17 cellular contexts compared by ENCODE assay signal in the genomic region with DNA sequence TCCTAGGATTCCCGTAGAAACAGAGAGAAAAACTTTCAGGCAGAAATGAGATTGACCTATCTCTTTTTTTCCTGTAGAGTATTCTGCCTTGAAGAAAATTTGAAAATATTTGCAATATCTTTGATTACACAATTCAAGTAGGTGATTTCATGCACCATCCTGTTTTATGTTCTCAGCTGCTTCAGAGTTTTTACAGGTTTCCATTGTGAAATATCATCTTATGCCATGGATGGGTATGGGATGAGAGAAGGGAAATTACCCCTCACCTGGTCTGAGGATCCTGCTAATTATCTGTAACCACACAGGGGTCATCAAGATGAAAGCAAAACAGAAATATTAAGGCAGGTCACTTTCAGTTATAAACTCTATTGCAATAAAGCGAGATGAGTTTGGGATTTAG.
DNase-seq lines count a peak whose midpoint lies in the region; ATAC-seq and TF ChIP-seq lines count a peak whose summit lies in the region.
"Had no signal": no experiment of that assay in that cellular context is flagged by ENCODE, and none has a peak within 500 bp of the region (broad histone marks: within the 10 kb centered on the region; RNA-seq: fewer than 3 reads in every experiment).

No MANE protein-coding gene starts in this region.

- no TSS peak for BruUV-seq in mammary epithelial cell (replicated peaks; lab: Mats Ljungman, UMichigan)

- ATAC-seq in GM23338 = no peak

- TF ChIP-seq POLR2A in spleen (IDR thresholded peaks at IDR 0.05) = no peak

- DNase-seq in GM23338 (ENCODE audit: low spot score) = no peak
- DNase-seq in MM.1S = no peak
- DNase-seq in mammary epithelial cell = peak; percentile 20
- DNase-seq in osteoblast (ENCODE audit: insufficient read length, low spot score, missing footprints) = no peak
- no peak for DNase-seq in HPDE6-E6E7 (ENCODE audit: extremely low spot score)
- DNase-seq in NCI-H345 (lab: John Stamatoyannopoulos, UW) = no peak
- DNase-seq in spleen = no peak
- DNase-seq: CD4-positive, CD25-positive, alpha-beta regulatory T cell; COR-L47; DMS 273 treated with DMSO at 0.1 percent for 48 hours; DND-41; Kasumi-1; NCI-H1694 treated with DMSO at 0.1 percent for 48 hours; NCI-H524 treated with DMSO at 0.1 percent for 48 hours; T-helper 1 cell had no signal

- H3F3A ChIP-seq in GM23338 (replicated peaks; ENCODE audit: low read depth) (no peaks in the 10 kb centered on the region), MM.1S (ENCODE audit: insufficient read depth, low read length) (peaks cover 17% of the 10 kb centered on the region; the same call in 1 of the 2 replicates)

- H3K9ac ChIP-seq in MM.1S (ENCODE audit: low read length) (peak overlapping the region; percentile 22; the same call in 1 of the 2 replicates), mammary epithelial cell (ENCODE audit: insufficient read depth, low read length) (no peak overlapping the region)

- H3K9me3 ChIP-seq in MM.1S (replicated peaks; ENCODE audit: insufficient read depth, low read length) = no peaks in the 10 kb centered on the region
- no peaks in the 10 kb centered on the region for H3K9me3 ChIP-seq in mammary epithelial cell (replicated peaks; ENCODE audit: insufficient read depth, low read length)
- no peaks in the 10 kb centered on the region for H3K9me3 ChIP-seq in osteoblast (ENCODE audit: low read depth, low read length)
- no peaks in the 10 kb centered on the region for H3K9me3 ChIP-seq in spleen

- in situ Hi-C loops in mammary epithelial cell (cut with MboI; ENCODE audit: low sequenced_read_pairs in 2 of 2) = no loop called here

- no peak overlapping the region for H3K27ac Mint-ChIP-seq in GM23338
- H3K27ac Mint-ChIP-seq: B cell; CD4-positive, CD25-positive, alpha-beta regulatory T cell had no signal

- no peaks in the 10 kb centered on the region for H4K20me1 ChIP-seq in GM23338 (replicated peaks; ENCODE audit: insufficient read depth)
- no peaks in the 10 kb centered on the region for H4K20me1 ChIP-seq in MM.1S (ENCODE audit: insufficient read depth, low read length)
- no peaks in the 10 kb centered on the region for H4K20me1 ChIP-seq in mammary epithelial cell (ENCODE audit: insufficient read depth, low read length)
- no peaks in the 10 kb centered on the region for H4K20me1 ChIP-seq in osteoblast (ENCODE audit: insufficient read depth, low read length)

- no peaks in the 10 kb centered on the region for H3K79me2 ChIP-seq in GM23338 (replicated peaks; ENCODE audit: insufficient read depth)
- no peaks in the 10 kb centered on the region for H3K79me2 ChIP-seq in MM.1S (ENCODE audit: low read length)
- H3K79me2 ChIP-seq in mammary epithelial cell (ENCODE audit: insufficient read depth, low read length) = no peaks in the 10 kb centered on the region
- H3K79me2 ChIP-seq in osteoblast (ENCODE audit: insufficient read depth, low read length) = no peaks in the 10 kb centered on the region

- dilution Hi-C loops in mammary epithelial cell (cut with HindIII; ENCODE audit: low sequenced_read_pairs) = no loop called here

- intact Hi-C loops in mammary epithelial cell (cut with micrococcal nuclease) = no loop called here
- intact Hi-C loops in spleen (cut with DNase I; ENCODE audit: low total_unique reads) = no loop called here

- no peak for TF ChIP-seq CTCF in GM23338 (conservative IDR thresholded peaks at IDR 0.05; ENCODE audit: low read depth in 2 of 2)
- TF ChIP-seq CTCF in MM.1S (IDR thresholded peaks at IDR 0.05; ENCODE audit: low read length) = no peak
- TF ChIP-seq CTCF in mammary epithelial cell (conservative IDR thresholded peaks at IDR 0.05 in 1 of 2, IDR thresholded peaks at IDR 0.05 in 1 of 2; ENCODE audit: extremely low read depth in 1 of 2, insufficient read depth in 1 of 2, low read depth in 1 of 2, low read length in 2 of 2) = no peak
- TF ChIP-seq CTCF in osteoblast (IDR thresholded peaks at IDR 0.05; ENCODE audit: extremely low read depth, low read depth, low read length) = no peak
- no peak for TF ChIP-seq CTCF in spleen (IDR thresholded peaks at IDR 0.05 in 8 of 11, conservative IDR thresholded peaks at IDR 0.05 in 3 of 11)

- 52% methylated on average over 2 of the region's 2 CpGs for WGBS in mammary epithelial cell (ENCODE audit: low coverage, missing lambda C conversion rate)
- WGBS in spleen, 5 donors = 72 to 100% (median 86%) methylated on average over 2 of the region's 2 CpGs

- CTCF ChIA-PET in mammary epithelial cell (lab: Charles Lee; ENCODE audit: low non-redundant PET) = interaction anchor here (0.6 kb wide), 1 partner anchor 78 kb away, joined by 10 read pairs; no protein-coding TSS in a partner anchor

- H3K27ac ChIP-seq in GM23338 (ENCODE audit: low read depth) (no peak overlapping the region), MM.1S (ENCODE audit: low read length) (peak overlapping the region; percentile 66; the same call in 1 of the 2 replicates), mammary epithelial cell (ENCODE audit: insufficient read depth, low read depth, low read length) (no peak overlapping the region), osteoblast (ENCODE audit: low read depth, low read length) (no peak overlapping the region), spleen (no peak overlapping the region)
- H3K27ac ChIP-seq: RWPE1 had no signal

- H3K27me3 Mint-ChIP-seq in GM23338 (ENCODE audit: insufficient read depth, low read depth, poor library complexity) = no peaks in the 10 kb centered on the region
- H3K27me3 Mint-ChIP-seq: B cell; CD4-positive, CD25-positive, alpha-beta regulatory T cell had no signal

- H3K4me2 ChIP-seq in GM23338 (no peak overlapping the region), MM.1S (ENCODE audit: low read depth, low read length) (peak overlapping the region; percentile 63), mammary epithelial cell (ENCODE audit: insufficient read depth, low read depth, low read length) (no peak overlapping the region), osteoblast (ENCODE audit: insufficient read depth, low read length) (peak overlapping the region; percentile 59)

- no peak overlapping the region for H3K4me3 ChIP-seq in GM23338
- H3K4me3 ChIP-seq in MM.1S (ENCODE audit: low read length) = peak overlapping the region; percentile 26
- H3K4me3 ChIP-seq in mammary epithelial cell (replicated peaks in 1 of 3; ENCODE audit: insufficient read depth in 1 of 3, low read depth in 2 of 3, low read length in 3 of 3) = no peak overlapping the region
- H3K4me3 ChIP-seq in osteoblast (ENCODE audit: insufficient read depth, low read length) = no peak overlapping the region
- no peak overlapping the region for H3K4me3 ChIP-seq in spleen

- H2AFZ ChIP-seq in GM23338 = peak overlapping the region; percentile 48; the same call in 1 of the 2 replicates
- peak overlapping the region; percentile 33 for H2AFZ ChIP-seq in MM.1S (ENCODE audit: low read length)
- peak overlapping the region; percentile 6 for H2AFZ ChIP-seq in mammary epithelial cell (ENCODE audit: low read depth, low read length)
- peak overlapping the region; percentile 79 for H2AFZ ChIP-seq in osteoblast (ENCODE audit: low read length)

- H3K36me3 ChIP-seq in GM23338 (ENCODE audit: insufficient read depth) = no peaks in the 10 kb centered on the region
- no peaks in the 10 kb centered on the region for H3K36me3 ChIP-seq in MM.1S (replicated peaks; ENCODE audit: insufficient read depth, low read length)
- no peaks in the 10 kb centered on the region for H3K36me3 ChIP-seq in mammary epithelial cell (ENCODE audit: insufficient read depth, low read length)
- no peaks in the 10 kb centered on the region for H3K36me3 ChIP-seq in osteoblast (ENCODE audit: insufficient read depth, low read length)
- H3K36me3 ChIP-seq in spleen = no peaks in the 10 kb centered on the region

- H3K36me3 Mint-ChIP-seq in GM23338 (ENCODE audit: low read depth) = no peaks in the 10 kb centered on the region
- H3K36me3 Mint-ChIP-seq: CD4-positive, CD25-positive, alpha-beta regulatory T cell had no signal

- no peaks in the 10 kb centered on the region for H3K27me3 ChIP-seq in GM23338 (ENCODE audit: insufficient read depth)
- H3K27me3 ChIP-seq in MM.1S (replicated peaks; ENCODE audit: insufficient read depth, low read length) = no peaks in the 10 kb centered on the region
- no peaks in the 10 kb centered on the region for H3K27me3 ChIP-seq in mammary epithelial cell (ENCODE audit: insufficient read depth, low read length)
- no peaks in the 10 kb centered on the region for H3K27me3 ChIP-seq in osteoblast (ENCODE audit: insufficient read depth, low read length)
- H3K27me3 ChIP-seq in spleen (replicated peaks in 1 of 7) = no peaks in the 10 kb centered on the region

- no peak overlapping the region for H3K4me3 Mint-ChIP-seq in GM23338
- H3K4me3 Mint-ChIP-seq: B cell; CD4-positive, CD25-positive, alpha-beta regulatory T cell had no signal

- H3K4me1 Mint-ChIP-seq in GM23338 = peaks cover 3% of the 10 kb centered on the region; the same call in 2 of the 3 replicates
- H3K4me1 Mint-ChIP-seq: B cell; CD4-positive, CD25-positive, alpha-beta regulatory T cell had no signal

- H3K9me3 Mint-ChIP-seq in GM23338 = no peaks in the 10 kb centered on the region

- H3K9me2 ChIP-seq in GM23338 (ENCODE audit: insufficient read depth) (no peaks in the 10 kb centered on the region), MM.1S (replicated peaks; ENCODE audit: insufficient read depth, low read length) (no peaks in the 10 kb centered on the region)

- 0 out of 2 replicates have a peak, but pooled peaks cover 3% of the 10 kb centered on the region for H3K4me1 ChIP-seq in GM23338 (ENCODE audit: insufficient read depth)
- H3K4me1 ChIP-seq in MM.1S (ENCODE audit: low read length) = peaks cover 19% of the 10 kb centered on the region
- H3K4me1 ChIP-seq in mammary epithelial cell (ENCODE audit: insufficient read depth, low read length) = peaks cover 4% of the 10 kb centered on the region
- peaks cover 10% of the 10 kb centered on the region for H3K4me1 ChIP-seq in osteoblast (ENCODE audit: insufficient read depth, low read length)
- no peaks in the 10 kb centered on the region for H3K4me1 ChIP-seq in spleen

TF ChIP-seq in GM23338, 12 proteins besides CTCF, POLR2A, EP300 and RAD21:
- TF ChIP-seq, protein P1, sequence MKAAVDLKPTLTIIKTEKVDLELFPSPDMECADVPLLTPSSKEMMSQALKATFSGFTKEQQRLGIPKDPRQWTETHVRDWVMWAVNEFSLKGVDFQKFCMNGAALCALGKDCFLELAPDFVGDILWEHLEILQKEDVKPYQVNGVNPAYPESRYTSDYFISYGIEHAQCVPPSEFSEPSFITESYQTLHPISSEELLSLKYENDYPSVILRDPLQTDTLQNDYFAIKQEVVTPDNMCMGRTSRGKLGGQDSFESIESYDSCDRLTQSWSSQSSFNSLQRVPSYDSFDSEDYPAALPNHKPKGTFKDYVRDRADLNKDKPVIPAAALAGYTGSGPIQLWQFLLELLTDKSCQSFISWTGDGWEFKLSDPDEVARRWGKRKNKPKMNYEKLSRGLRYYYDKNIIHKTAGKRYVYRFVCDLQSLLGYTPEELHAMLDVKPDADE (IDR thresholded peaks at IDR 0.05) = no peak
- TF ChIP-seq JUNB (IDR thresholded peaks at IDR 0.05; ENCODE audit: unreplicated experiment) (no peak), POLR2AphosphoS5 (IDR thresholded peaks at IDR 0.05; ENCODE audit: low read depth) (no peak), CREB1 (CRISPR knock-in tag; IDR thresholded peaks at IDR 0.05; ENCODE audit: low read depth) (no peak), NANOG (IDR thresholded peaks at IDR 0.05; ENCODE audit: borderline replicate concordance) (no peak), STAT1 (IDR thresholded peaks at IDR 0.05; ENCODE audit: unreplicated experiment) (no peak)

Comparison
In these comparisons a context has a peak if more than half of its experiments do, and no peak if none do; other contexts are left out.
1. H2AFZ ChIP-seq: peak in every context shown above with its lines; median percentile 79 in osteoblast; 48 in GM23338; 33 in MM.1S; 6 in mammary epithelial cell.
2. H3K4me2 ChIP-seq: peak in MM.1S (single experiment) and osteoblast (single experiment); none in GM23338 (single experiment) and mammary epithelial cell (single experiment).